8 cellular contexts compared by ENCODE assay signal in the genomic region with DNA sequence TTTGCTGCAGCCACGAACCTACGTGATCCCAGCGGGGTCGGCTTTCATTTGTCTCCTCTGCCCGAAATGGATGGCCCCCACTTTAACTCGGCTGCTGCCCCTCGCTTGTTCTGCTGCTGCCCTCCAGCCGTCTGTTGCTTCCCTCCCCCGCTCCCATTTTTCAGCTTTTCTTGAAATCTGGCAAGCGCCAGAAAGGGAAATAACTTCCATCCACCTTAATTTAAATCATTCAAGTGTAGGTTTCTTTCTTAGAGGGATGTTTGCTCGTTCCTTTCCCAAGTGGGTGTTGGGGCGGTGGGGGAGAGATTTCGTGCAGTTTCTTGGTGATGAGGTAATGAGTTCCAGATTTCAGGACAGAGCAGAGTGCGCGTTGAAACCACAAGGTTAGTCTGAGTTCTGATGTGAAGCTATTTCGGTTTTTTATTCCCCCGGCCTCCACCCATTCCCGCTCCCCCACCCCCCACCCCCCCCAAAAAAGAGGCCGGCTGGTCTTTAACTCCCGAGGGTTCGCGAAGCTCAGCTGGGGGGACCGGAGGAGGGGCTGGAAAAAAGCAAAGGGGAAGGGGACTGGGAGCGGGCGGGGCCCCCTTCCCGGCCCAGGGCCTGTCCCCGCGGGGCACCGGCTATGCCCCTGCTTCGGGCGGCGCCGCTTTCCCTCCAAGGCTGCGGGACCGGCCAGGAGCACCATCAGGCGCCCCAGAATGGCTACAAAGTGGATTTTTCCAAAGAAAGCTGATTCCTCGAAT. TPM values are rescaled to one million over a fixed set of nuclear protein-coding genes. Genes with fewer than 3 reads are reported as not detected.
DNase-seq lines count a peak whose midpoint lies in the region; TF ChIP-seq lines count a peak whose summit lies in the region.

No MANE protein-coding gene starts in this region.

- H4K20me1 ChIP-seq in OCI-LY3 (ENCODE audit: insufficient read depth, low read length) (peaks cover 19% of the 10 kb centered on the region), hepatocyte (ENCODE audit: insufficient read depth, poor library complexity, severe bottlenecking) (peaks cover 27% of the 10 kb centered on the region)

- H3K27ac ChIP-seq in OCI-LY3 (ENCODE audit: low read length) (peak overlapping the region; percentile 92), ascending aorta (peak overlapping the region; percentile 100), hepatocyte (peak overlapping the region; percentile 99)

- H3K9ac ChIP-seq in OCI-LY3 (ENCODE audit: low read length) = peak overlapping the region; percentile 99

- H3K4me2 ChIP-seq in OCI-LY3 (ENCODE audit: low read length) = peak overlapping the region; percentile 81
- H3K4me2 ChIP-seq in hepatocyte = peak overlapping the region; percentile 92

- no peaks in the 10 kb centered on the region for H3K27me3 ChIP-seq in OCI-LY3 (ENCODE audit: low read depth, low read length)
- no peaks in the 10 kb centered on the region for H3K27me3 ChIP-seq in ascending aorta
- H3K27me3 ChIP-seq in hepatocyte = no peaks in the 10 kb centered on the region

- peaks cover 4% of the 10 kb centered on the region; the same call in 1 of the 2 replicates for H3K9me3 ChIP-seq in OCI-LY3 (ENCODE audit: insufficient read depth, low read length)
- H3K9me3 ChIP-seq in ascending aorta = no peaks in the 10 kb centered on the region
- H3K9me3 ChIP-seq in hepatocyte (ENCODE audit: low read depth) = no peaks in the 10 kb centered on the region

- H3K79me2 ChIP-seq in OCI-LY3 (ENCODE audit: low read length) (peaks cover 48% of the 10 kb centered on the region), hepatocyte (peaks cover 58% of the 10 kb centered on the region)

- H3K4me3 ChIP-seq in OCI-LY3 (ENCODE audit: low read length) (peak overlapping the region; percentile 89), ascending aorta (peak overlapping the region; percentile 77 to 92), hepatocyte (peak overlapping the region; percentile 71), retinal pigment epithelial cell (ENCODE audit: low read length) (peak overlapping the region; percentile 100)

- peaks cover 22% of the 10 kb centered on the region for H3K36me3 ChIP-seq in OCI-LY3 (replicated peaks; ENCODE audit: low read depth, low read length)
- H3K36me3 ChIP-seq in ascending aorta = peaks cover 3 to 7% of the 10 kb centered on the region in 2 donors
- H3K36me3 ChIP-seq in hepatocyte (replicated peaks; ENCODE audit: insufficient read depth, low read depth) = no peaks in the 10 kb centered on the region

- peak; percentile 41 for TF ChIP-seq POLR2A in GM15510 (IDR thresholded peaks at IDR 0.05; ENCODE audit: borderline replicate concordance, extremely low read depth, insufficient read length)

- no peaks in the 10 kb centered on the region for H3K9me2 ChIP-seq in hepatocyte (replicated peaks; ENCODE audit: insufficient read depth)

- H2AFZ ChIP-seq in OCI-LY3 (ENCODE audit: low read depth, low read length) (no peak overlapping the region), hepatocyte (peak overlapping the region; percentile 42)

- under 1% methylated on average over 23 of the region's 37 CpGs for WGBS in hepatocyte (ENCODE audit: low lambda C conversion rate, missing lambda C conversion rate)

- TF ChIP-seq CTCF in OCI-LY3 (IDR thresholded peaks at IDR 0.05; ENCODE audit: low read depth, low read length) (no peak), ascending aorta (IDR thresholded peaks at IDR 0.05) (no peak), hepatocyte (IDR thresholded peaks at IDR 0.05; ENCODE audit: poor library complexity) (no peak), retinal pigment epithelial cell (conservative IDR thresholded peaks at IDR 0.05; ENCODE audit: low read depth, low read length) (no peak)

- peak in 1 of 2 donors; percentile 84 for DNase-seq in ascending aorta (ENCODE audit: low spot score in 2 of 2)
- peak; percentile 80 for DNase-seq in hepatocyte (ENCODE audit: low spot score)
- DNase-seq in retinal pigment epithelial cell (ENCODE audit: low read depth) = peak; percentile 53
- DNase-seq in NCI-H774 (lab: John Stamatoyannopoulos, UW) = no peak
- no peak for DNase-seq in NCI-H526 treated with DMSO at 0.1 percent for 48 hours (lab: John Stamatoyannopoulos, UW)
- DNase-seq in SKM-1 treated with dmso at 0.1 percent for 144 hours (lab: John Stamatoyannopoulos, UW; ENCODE audit: unreplicated experiment) = no peak

- intact Hi-C loops in ascending aorta (cut with DNase I) = loop anchor here (2.0 to 5.0 kb wide), 3 partner anchors 147 to 854 kb away; no protein-coding TSS in a partner anchor

- H3K4me1 ChIP-seq in OCI-LY3 (ENCODE audit: low read length) = peaks cover 38% of the 10 kb centered on the region
- H3K4me1 ChIP-seq in ascending aorta = peaks cover 0 to 10% of the 10 kb centered on the region in 2 donors
- peaks cover 13% of the 10 kb centered on the region for H3K4me1 ChIP-seq in hepatocyte (ENCODE audit: insufficient read depth)

RNA-seq across cellular contexts. Expression of gene ZFP36L1, which starts 2.2 kb away (rescaled TPM):
- total RNA-seq in ascending aorta (772 TPM), hepatocyte (101 and 111 TPM in 2 replicates)
- 345 and 404 TPM in 2 replicates for polyA plus RNA-seq in hepatocyte

Comparison
In these comparisons a context has a peak if more than half of its experiments do, and no peak if none do; other contexts are left out.
1. DNase-seq: peak in hepatocyte (single experiment) and retinal pigment epithelial cell (single experiment); none in NCI-H774 (single experiment), NCI-H526 treated with DMSO at 0.1 percent for 48 hours (single experiment) and SKM-1 treated with dmso at 0.1 percent for 144 hours (single experiment).
2. Peak in every context shown above with its lines, with median percentiles within 50 percentile points of each other: H3K27ac ChIP-seq and H3K4me3 ChIP-seq.